ENCODE assay signal across 11 cellular contexts in the genomic region with DNA sequence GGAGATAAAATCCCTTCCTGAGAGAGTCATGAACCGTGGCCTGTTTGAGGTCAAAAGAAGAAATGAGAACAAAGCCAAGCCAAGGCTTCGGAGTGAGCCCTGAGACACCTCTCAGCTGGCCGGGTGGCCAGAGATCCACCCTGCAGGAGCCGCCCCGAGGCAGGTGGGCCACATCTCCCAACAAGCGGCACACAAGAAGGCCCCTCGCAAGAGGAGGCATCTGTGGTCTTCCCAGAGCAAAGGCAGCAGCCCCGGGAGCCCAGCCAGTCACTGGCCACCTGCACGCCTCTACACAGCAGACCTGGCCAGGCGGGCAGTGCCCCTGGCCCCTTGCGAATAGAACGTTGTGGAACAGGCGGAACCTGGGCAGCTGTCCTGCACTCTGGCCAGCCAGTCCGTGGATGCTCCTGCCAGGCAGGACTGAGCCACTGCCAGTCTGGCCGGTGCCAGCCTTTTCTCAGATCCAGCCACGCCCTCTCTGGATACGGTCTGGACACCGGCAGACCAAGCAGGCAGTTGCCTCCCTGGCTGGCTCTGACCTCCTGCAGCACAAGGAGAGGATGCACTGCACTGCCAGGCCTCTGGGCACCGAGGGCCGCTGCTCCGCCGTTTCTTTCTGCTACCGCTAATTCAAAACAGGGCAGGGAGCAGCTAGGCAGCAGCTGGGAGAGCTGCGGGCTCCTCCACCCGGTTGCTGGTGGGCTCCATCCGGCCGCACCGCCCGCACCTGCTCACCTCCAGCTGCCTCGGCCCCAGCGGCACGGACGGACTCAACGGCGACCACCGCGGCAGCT. TPM values are rescaled to one million over a fixed set of nuclear protein-coding genes. Genes with fewer than 3 reads are reported as not detected.
DNase-seq lines count a peak whose midpoint lies in the region; ATAC-seq and TF ChIP-seq lines count a peak whose summit lies in the region.
"Had no signal": no experiment of that assay in that cellular context is flagged by ENCODE, and none has a peak within 500 bp of the region (broad histone marks: within the 10 kb centered on the region; RNA-seq: fewer than 3 reads in every experiment).

No MANE protein-coding gene starts in this region.

- no peak overlapping the region for H3K27ac ChIP-seq in esophagus (ENCODE audit: low read depth in 2 of 2, low read length in 1 of 2)

- no peak for DNase-seq in natural killer cell treated with Interleukin-12 subunit alpha and Interleukin-12 subunit beta and Interleukin-15 and Interleukin-18, amount 100 ng/mL, for 72 hours (ENCODE audit: low spot score)
- DNase-seq in natural killer cell (no peak), naive B cell (no peak), RPMI8226 (no peak), inferior parietal cortex (ENCODE audit: extremely low spot score) (no peak)
- DNase-seq: activated CD4-positive, alpha-beta T cell treated with anti-CD3 and anti-CD28 coated beads, Interleukin-2, amount 50 U/mL, for 1 hour; GOT3; NCI-H1930 had no signal

- H3K27ac Mint-ChIP-seq in natural killer cell treated with Interleukin-12 subunit alpha and Interleukin-12 subunit beta and Interleukin-15 and Interleukin-18, amount 100 ng/mL, for 72 hours = no peak overlapping the region
- H3K27ac Mint-ChIP-seq in natural killer cell = no peak overlapping the region
- no peak overlapping the region for H3K27ac Mint-ChIP-seq in naive B cell

- peak overlapping the region; percentile 43 to 46 for H3K4me3 ChIP-seq in esophagus (ENCODE audit: low read depth in 1 of 2, low read length in 2 of 2)

- peaks cover 35 to 39% of the 10 kb centered on the region in 2 donors for H3K27me3 Mint-ChIP-seq in natural killer cell treated with Interleukin-12 subunit alpha and Interleukin-12 subunit beta and Interleukin-15 and Interleukin-18, amount 100 ng/mL, for 72 hours
- peaks cover 18 to 56% of the 10 kb centered on the region in 2 donors for H3K27me3 Mint-ChIP-seq in natural killer cell (ENCODE audit: low read depth in 2 of 2)
- peaks cover 52 to 67% (median 59%) of the 10 kb centered on the region in 3 donors for H3K27me3 Mint-ChIP-seq in naive B cell

- H3K9me3 Mint-ChIP-seq in natural killer cell treated with Interleukin-12 subunit alpha and Interleukin-12 subunit beta and Interleukin-15 and Interleukin-18, amount 100 ng/mL, for 72 hours = no peaks in the 10 kb centered on the region
- H3K9me3 Mint-ChIP-seq in natural killer cell (no peaks in the 10 kb centered on the region), naive B cell (peaks cover 0 to 4% (median 0%) of the 10 kb centered on the region in 7 donors)

- H3K9me3 ChIP-seq in esophagus (ENCODE audit: control insufficient read depth in 2 of 2, insufficient read depth in 1 of 2, low read depth in 1 of 2, low read length in 1 of 2) = peaks cover 3% of the 10 kb centered on the region in 2 donors

- no peaks in the 10 kb centered on the region for H3K36me3 Mint-ChIP-seq in natural killer cell treated with Interleukin-12 subunit alpha and Interleukin-12 subunit beta and Interleukin-15 and Interleukin-18, amount 100 ng/mL, for 72 hours
- no peaks in the 10 kb centered on the region for H3K36me3 Mint-ChIP-seq in natural killer cell
- peaks cover 0 to 4% of the 10 kb centered on the region in 2 donors for H3K36me3 Mint-ChIP-seq in naive B cell

- peaks cover 3 to 9% of the 10 kb centered on the region in 2 donors for H3K4me1 ChIP-seq in esophagus (ENCODE audit: control insufficient read depth in 2 of 2, insufficient read depth in 2 of 2, low read length in 1 of 2)

- WGBS in esophagus, 2 donors = 36 to 47% methylated on average over 36 to 37 of the region's 37 CpGs

- no peaks in the 10 kb centered on the region for H3K36me3 ChIP-seq in esophagus (ENCODE audit: control insufficient read depth in 2 of 2, insufficient read depth in 2 of 2, low read length in 1 of 2)

- H3K4me3 Mint-ChIP-seq in natural killer cell treated with Interleukin-12 subunit alpha and Interleukin-12 subunit beta and Interleukin-15 and Interleukin-18, amount 100 ng/mL, for 72 hours = no peak overlapping the region
- H3K4me3 Mint-ChIP-seq in natural killer cell (no peak overlapping the region), naive B cell (peak overlapping the region; percentile 38 to 85 (median 76))

- peak; percentile 13 to 52 for ATAC-seq in natural killer cell treated with Interleukin-12 subunit alpha and Interleukin-12 subunit beta and Interleukin-15 and Interleukin-18, amount 100 ng/mL, for 72 hours
- ATAC-seq in natural killer cell = no peak
- ATAC-seq in naive B cell (ENCODE audit: low read depth in 2 of 2) = no peak
- ATAC-seq in HG02981 (IDR thresholded peaks at IDR 0.05; ENCODE audit: unreplicated experiment) = no peak
- ATAC-seq in HG03045 (IDR thresholded peaks at IDR 0.05; ENCODE audit: unreplicated experiment) = no peak

- TF ChIP-seq CTCF in natural killer cell (IDR thresholded peaks at IDR 0.05) = no peak

- H3K27me3 ChIP-seq in esophagus (ENCODE audit: control insufficient read depth in 1 of 2, insufficient read depth in 2 of 2, low read length in 2 of 2) = no peaks in the 10 kb centered on the region

- intact Hi-C loops in natural killer cell (cut with micrococcal nuclease) = no loop called here

- peaks cover 0 to 5% of the 10 kb centered on the region in 2 donors for H3K4me1 Mint-ChIP-seq in natural killer cell treated with Interleukin-12 subunit alpha and Interleukin-12 subunit beta and Interleukin-15 and Interleukin-18, amount 100 ng/mL, for 72 hours (ENCODE audit: low read depth in 2 of 2)
- no peaks in the 10 kb centered on the region for H3K4me1 Mint-ChIP-seq in natural killer cell
- H3K4me1 Mint-ChIP-seq in naive B cell = peaks cover 0 to 17% (median 9%) of the 10 kb centered on the region in 3 donors

RNA-seq across cellular contexts. Expression of gene AFDN, which starts 30.6 kb away (rescaled TPM):
- total RNA-seq in natural killer cell treated with Interleukin-12 subunit alpha and Interleukin-12 subunit beta and Interleukin-15 and Interleukin-18, amount 100 ng/mL, for 72 hours = 10 to 100 TPM; 36.6 to 37.9 TPM
- 1 to 10 TPM; 6.3 to 9.3 (median 7.9) TPM for total RNA-seq in natural killer cell
- polyA plus RNA-seq in esophagus = 100 to 1,000 TPM in 1 of 2 donors, 10 to 100 TPM in 1; 91.7 to 124 TPM
- polyA plus RNA-seq in naive B cell (ENCODE audit: low read depth in 6 of 6) = 1 to 10 TPM in 5 of 6 donors, under 1 TPM in 1; 0.71 to 5.4 (median 2.6) TPM

Comparison
In these comparisons a context has a peak if more than half of its experiments do, and no peak if none do; other contexts are left out.
1. ATAC-seq: peak in natural killer cell treated with Interleukin-12 subunit alpha and Interleukin-12 subunit beta and Interleukin-15 and Interleukin-18, amount 100 ng/mL, for 72 hours (2 of 2); none in natural killer cell (0 of 3), naive B cell (0 of 2), HG02981 (single experiment) and HG03045 (single experiment).
2. H3K4me3 Mint-ChIP-seq: peak in naive B cell (8 of 8); none in natural killer cell treated with Interleukin-12 subunit alpha and Interleukin-12 subunit beta and Interleukin-15 and Interleukin-18, amount 100 ng/mL, for 72 hours (single experiment) and natural killer cell (single experiment).